In genomic region chr17:67717624-67718324, GRCh38 we compare ENCODE assay signal across 8 cellular contexts. TPM values are rescaled to one million over a fixed set of nuclear protein-coding genes. Genes with fewer than 3 reads are reported as not detected.
DNase-seq lines count a peak whose midpoint lies in the region; ATAC-seq and TF ChIP-seq lines count a peak whose summit lies in the region.

Gene NOL11, plus strand, starts transcription at chr17:67717936. Its CDS starts 12 bp downstream, at chr17:67717948.

- peak in 1 of 2 donors; percentile 86 for TF ChIP-seq POLR2A in heart left ventricle (IDR thresholded peaks at IDR 0.05)
- peak in 3 of 4 donors; percentile 70 to 93 (median 79) for TF ChIP-seq POLR2A in upper lobe of left lung (IDR thresholded peaks at IDR 0.05)

- intact Hi-C loops in T-helper 1 cell treated with Interleukin-12 subunit alpha and Interleukin-12 subunit beta and Interleukin-4 antibody, amounts not matched to agents 30 ng/mL and 1 ng/mL, for 36 hours (cut with micrococcal nuclease): loop anchor here (1.0 to 5.0 kb wide), 10 partner anchors 29 to 746 kb away; partner anchors contain the start of genes BPTF, HELZ, KPNA2 and PSMD12
- intact Hi-C loops in heart left ventricle (cut with DNase I) (loop anchor here in 4 of 10 donors (1.0 to 10.0 kb wide), 4 partner anchors 107 to 353 kb away; partner anchors contain the start of genes BPTF (in 3 of the 4) and PSMD12 (in 1 of the 4)), posterior cingulate gyrus (cut with DNase I) (loop anchor here (5.0 kb wide), 1 partner anchor 275 kb away; no protein-coding TSS in a partner anchor)

- H3K27me3 ChIP-seq in heart left ventricle: no peaks in the 10 kb centered on the region
- no peaks in the 10 kb centered on the region for H3K27me3 ChIP-seq in upper lobe of left lung

- peak within 1 kb of the TSS; percentile 63 to 94 (median 84) for H3K27ac ChIP-seq in heart left ventricle
- peak within 1 kb of the TSS; percentile 88 to 92 (median 88) for H3K27ac ChIP-seq in upper lobe of left lung

- H3K4me3 ChIP-seq in heart left ventricle (peak within 1 kb of the TSS; percentile 62 to 99 (median 81)), upper lobe of left lung (peak within 1 kb of the TSS; percentile 65 to 86 (median 77))

- H3K4me1 ChIP-seq in heart left ventricle (peaks cover 0 to 24% (median 18%) of the 10 kb centered on the region in 12 donors), upper lobe of left lung (peaks cover 13 to 22% (median 14%) of the 10 kb centered on the region in 4 donors)

- peak; percentile 89 for TF ChIP-seq CTCF in GM13977 (IDR thresholded peaks at IDR 0.05; ENCODE audit: extremely low read depth, insufficient read depth, missing control alignments)
- peak; percentile 88 to 99 (median 94) for TF ChIP-seq CTCF in heart left ventricle (IDR thresholded peaks at IDR 0.05)
- TF ChIP-seq CTCF in upper lobe of left lung (IDR thresholded peaks at IDR 0.05): peak; percentile 69 to 99 (median 98)

- ATAC-seq in HG02884 (IDR thresholded peaks at IDR 0.05; ENCODE audit: unreplicated experiment) (peak; percentile 96), heart left ventricle (peak; percentile 99 to 100 (median 99)), upper lobe of left lung (ENCODE audit: low FRiP score in 2 of 2) (peak; percentile 99 to 100)

- WGBS in heart left ventricle, 4 donors: 0 to 1% (median 0%) methylated on average over 32 to 49 of the region's 49 CpGs
- WGBS in upper lobe of left lung, 2 donors: 0 to 1% methylated on average over 15 to 45 of the region's 49 CpGs

- in situ Hi-C loops in GM13977 (cut with MboI; ENCODE audit: low pct_unique_long_range_greater_than_20kb, low sequenced_read_pairs, unreplicated experiment): no loop called here

- peaks cover 4 to 33% (median 30%) of the 10 kb centered on the region in 9 donors for H3K36me3 ChIP-seq in heart left ventricle
- H3K36me3 ChIP-seq in upper lobe of left lung: peaks cover 15 to 30% (median 21%) of the 10 kb centered on the region in 4 donors

- TF ChIP-seq EP300 in upper lobe of left lung (IDR thresholded peaks at IDR 0.05): peak in 1 of 4 donors; percentile 76

- H3K9me3 ChIP-seq in heart left ventricle: no peaks in the 10 kb centered on the region
- no peaks in the 10 kb centered on the region for H3K9me3 ChIP-seq in upper lobe of left lung

- DNase-seq in GM13977 (ENCODE audit: low spot score) (peak; percentile 95), NCI-H146 treated with DMSO at 0.1 percent for 48 hours (lab: John Stamatoyannopoulos, UW; ENCODE audit: unreplicated experiment) (peak; percentile 96), amniotic epithelial cell (ENCODE audit: low read depth) (peak; percentile 97), heart left ventricle (peak; percentile 99 to 100 (median 99)), posterior cingulate gyrus (peak; percentile 100), upper lobe of left lung (peak; percentile 99 to 100)

RNA-seq across cellular contexts. Expression of gene NOL11, which starts in this region (rescaled TPM):
- total RNA-seq in T-helper 1 cell treated with Interleukin-12 subunit alpha and Interleukin-12 subunit beta and Interleukin-4 antibody, amounts not matched to agents 30 ng/mL and 1 ng/mL, for 36 hours: 60.7 and 65.8 TPM in 2 replicates
- total RNA-seq in heart left ventricle (10 to 100 TPM; 18.1 to 29.6 (median 22.5) TPM), upper lobe of left lung (10 to 100 TPM in 5 of 6 donors, 1 to 10 TPM in 1; 7.4 to 39.8 (median 26.6) TPM)
- polyA plus RNA-seq in heart left ventricle: 10 to 100 TPM; 25.5 to 34.0 TPM

Comparison
In these comparisons a context has a peak if more than half of its experiments do, and no peak if none do; other contexts are left out.
1. Peak in every context shown above with its lines: DNase-seq, ATAC-seq, H3K4me3 ChIP-seq and H3K27ac ChIP-seq.